Comparison of ENCODE assay signal across 12 cellular contexts in genomic region chr3:52830535-52831258, GRCh38. TPM values are rescaled to one million over a fixed set of nuclear protein-coding genes. Genes with fewer than 3 reads are reported as not detected.
DNase-seq lines count a peak whose midpoint lies in the region; ATAC-seq, FAIRE-seq and TF ChIP-seq lines count a peak whose summit lies in the region.
"Had no signal": no experiment of that assay in that cellular context is flagged by ENCODE, and none has a peak within 500 bp of the region (broad histone marks: within the 10 kb centered on the region; RNA-seq: fewer than 3 reads in every experiment).

Gene ITIH4, minus strand, starts transcription at chr3:52830672. Its CDS starts 30 bp downstream, at chr3:52830642.

- no peak within 1 kb of the TSS for H2AFZ ChIP-seq in neural cell (ENCODE audit: low read depth, low read length)

- DNase-seq in A549 (ENCODE audit: low read depth in 1 of 2, low spot score in 1 of 2) (no peak), H7 (peak; percentile 66), chondrocyte (ENCODE audit: low spot score) (no peak), NCI-H226 (no peak), T-helper 9 cell (no peak)
- no peak for DNase-seq in stimulated activated CD4-positive, alpha-beta T cell treated with anti-CD3 and anti-CD28 coated beads, Interleukin-1b, Interleukin-23, amount 100 ng/mL, for 48 hours
- no peak for DNase-seq in stimulated activated naive CD4-positive, alpha-beta T cell treated with Interleukin-2 at 50 U/mL for 16 hours (lab: John Stamatoyannopoulos, UW)
- DNase-seq: MM.1S; naive thymus-derived CD8-positive, alpha-beta T cell; stimulated activated CD4-positive, alpha-beta T cell treated with anti-CD3 and anti-CD28 coated beads, Interleukin-2, amount 100 ng/mL, for 48 hours had no signal

- H3K27ac ChIP-seq in A549 (peak within 1 kb of the TSS in 1 of 2 experiments; percentile 60; a peak in 3 of 6 replicates), neural cell (ENCODE audit: low read length) (no peak within 1 kb of the TSS)

- TF ChIP-seq EP300 in A549 (IDR thresholded peaks at IDR 0.05) (no peak), neural cell (conservative IDR thresholded peaks at IDR 0.05; ENCODE audit: poor library complexity, severe bottlenecking) (no peak)

- FAIRE-seq in A549 (lab: Jason Lieb, UNC), result no peak
- FAIRE-seq: endometrium had no signal

- no peaks in the 10 kb centered on the region for H3F3A ChIP-seq in neural cell (ENCODE audit: insufficient read depth, low read length, poor library complexity, severe bottlenecking)

- no peak within 1 kb of the TSS for H3K9ac ChIP-seq in neural cell (ENCODE audit: low read length)

- peaks cover 25% of the 10 kb centered on the region for H3K4me1 ChIP-seq in A549

- H3K36me3 ChIP-seq in H7 (replicated peaks; ENCODE audit: control insufficient read depth, insufficient read depth, low read length) (no peaks in the 10 kb centered on the region), neural cell (ENCODE audit: insufficient read depth, low read length) (peaks cover 5% of the 10 kb centered on the region)

- ATAC-seq in A549, result no peak
- ATAC-seq: naive thymus-derived CD8-positive, alpha-beta T cell had no signal

- peak within 1 kb of the TSS; percentile 93 for H3K27ac Mint-ChIP-seq in chondrocyte (ENCODE audit: unreplicated experiment)

- no peaks in the 10 kb centered on the region for H4K20me1 ChIP-seq in neural cell (ENCODE audit: insufficient read depth)

- WGBS in A549 (ENCODE audit: missing lambda C conversion rate), result 82% methylated on average over 12 of the region's 16 CpGs

- peak within 1 kb of the TSS; percentile 48 for H3K4me2 ChIP-seq in A549
- H3K4me2 ChIP-seq in neural cell (ENCODE audit: low read length), result no peak within 1 kb of the TSS

- no peaks in the 10 kb centered on the region for H3K27me3 Mint-ChIP-seq in chondrocyte (ENCODE audit: low read depth)
- H3K27me3 Mint-ChIP-seq: naive thymus-derived CD8-positive, alpha-beta T cell had no signal

- no peaks in the 10 kb centered on the region for H3K79me2 ChIP-seq in neural cell (replicated peaks; ENCODE audit: insufficient read depth, low read length)

- H3K27me3 ChIP-seq in H7 (ENCODE audit: control insufficient read depth, insufficient read depth, low read length) (no peaks in the 10 kb centered on the region), neural cell (ENCODE audit: insufficient read depth, low read depth, low read length) (no peaks in the 10 kb centered on the region)

- peaks cover 50% of the 10 kb centered on the region for H3K4me1 Mint-ChIP-seq in chondrocyte (ENCODE audit: low read depth)

- TF ChIP-seq POLR2A in A549 (IDR thresholded peaks at IDR 0.05; ENCODE audit: low read length), result no peak

- H3K36me3 Mint-ChIP-seq in chondrocyte (ENCODE audit: low read depth), result peaks cover 2% of the 10 kb centered on the region
- H3K36me3 Mint-ChIP-seq: naive thymus-derived CD8-positive, alpha-beta T cell had no signal

- CTCF ChIA-PET in A549 (lab: Yijun Ruan, JAX), result no interaction called here

- no peaks in the 10 kb centered on the region for H3K9me3 Mint-ChIP-seq in chondrocyte (ENCODE audit: low read depth)
- H3K9me3 Mint-ChIP-seq: naive thymus-derived CD8-positive, alpha-beta T cell had no signal

- H3K4me3 ChIP-seq in A549 (no peak within 1 kb of the TSS), H7 (ENCODE audit: insufficient read depth, low read depth, low read length) (no peak within 1 kb of the TSS), neural cell (ENCODE audit: low read length) (no peak within 1 kb of the TSS)

- no peak for TF ChIP-seq RAD21 in A549 (conservative IDR thresholded peaks at IDR 0.05 in 1 of 2, IDR thresholded peaks at IDR 0.05 in 1 of 2)
- TF ChIP-seq RAD21 in neural cell (conservative IDR thresholded peaks at IDR 0.05), result no peak

- no peak for TF ChIP-seq CTCF in A549 (IDR thresholded peaks at IDR 0.05)
- TF ChIP-seq CTCF in chondrocyte (IDR thresholded peaks at IDR 0.05), result no peak
- no peak for TF ChIP-seq CTCF in neural cell (IDR thresholded peaks at IDR 0.05; ENCODE audit: poor library complexity, severe bottlenecking)

- H3K9me2 ChIP-seq in neural cell (ENCODE audit: insufficient read depth, low read length), result no peaks in the 10 kb centered on the region

- H3K4me3 Mint-ChIP-seq in chondrocyte (ENCODE audit: unreplicated experiment), result no peak within 1 kb of the TSS
- H3K4me3 Mint-ChIP-seq: naive thymus-derived CD8-positive, alpha-beta T cell had no signal

- POLR2A ChIA-PET in A549 (lab: Yijun Ruan, JAX), result no interaction called here

- no peaks in the 10 kb centered on the region for H3K9me3 ChIP-seq in A549
- no peaks in the 10 kb centered on the region for H3K9me3 ChIP-seq in neural cell (ENCODE audit: low read length)

TF ChIP-seq in A549, 52 proteins besides CTCF, POLR2A, EP300 and RAD21:
- TF ChIP-seq ZC3H11A (IDR thresholded peaks at IDR 0.05), result no peak
- no peak for TF ChIP-seq PHF8 (IDR thresholded peaks at IDR 0.05; ENCODE audit: borderline replicate concordance, low read depth)
- no peak for TF ChIP-seq EHMT2 (IDR thresholded peaks at IDR 0.05; ENCODE audit: low read depth)
- no peak for TF ChIP-seq MAFK (IDR thresholded peaks at IDR 0.05; ENCODE audit: partially characterized antibody)
- TF ChIP-seq CEBPB (IDR thresholded peaks at IDR 0.05), result no peak
- TF ChIP-seq EHF (CRISPR knock-in tag; IDR thresholded peaks at IDR 0.05), result no peak
- TF ChIP-seq FOSL2 (IDR thresholded peaks at IDR 0.05), result no peak
- TF ChIP-seq FOSL2 (CRISPR knock-in tag; IDR thresholded peaks at IDR 0.05), result no peak
- no peak for TF ChIP-seq FOXS1 (CRISPR knock-in tag; IDR thresholded peaks at IDR 0.05)
- TF ChIP-seq SMC3 (IDR thresholded peaks at IDR 0.05), result no peak
- TF ChIP-seq CBX2 (IDR thresholded peaks at IDR 0.05; ENCODE audit: borderline replicate concordance, low read depth), result no peak
- TF ChIP-seq, protein P1, sequence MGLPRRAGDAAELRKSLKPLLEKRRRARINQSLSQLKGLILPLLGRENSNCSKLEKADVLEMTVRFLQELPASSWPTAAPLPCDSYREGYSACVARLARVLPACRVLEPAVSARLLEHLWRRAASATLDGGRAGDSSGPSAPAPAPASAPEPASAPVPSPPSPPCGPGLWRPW (IDR thresholded peaks at IDR 0.05), result no peak
- TF ChIP-seq NR3C1 (IDR thresholded peaks at IDR 0.05), result no peak
- TF ChIP-seq RFX5 (IDR thresholded peaks at IDR 0.05), result no peak

TF ChIP-seq in neural cell, 6 proteins besides CTCF, POLR2A, EP300 and RAD21:
- TF ChIP-seq EZH2 (IDR thresholded peaks at IDR 0.05; ENCODE audit: borderline replicate concordance, insufficient read depth, low read length, poor library complexity, severe bottlenecking) (no peak), MXI1 (conservative IDR thresholded peaks at IDR 0.05; ENCODE audit: poor library complexity, severe bottlenecking) (no peak), SMC3 (conservative IDR thresholded peaks at IDR 0.05; ENCODE audit: poor library complexity) (no peak), POLR2AphosphoS5 (IDR thresholded peaks at IDR 0.05) (no peak), REST (IDR thresholded peaks at IDR 0.05; ENCODE audit: borderline replicate concordance) (no peak), TAF1 (IDR thresholded peaks at IDR 0.05; ENCODE audit: low read depth) (no peak)

RNA-seq across cellular contexts. Expression of gene ITIH4, which starts in this region (rescaled TPM):
- polyA plus RNA-seq in A549 (2011; rRNA removed), result 0.79 and 0.88 TPM in 2 replicates
- polyA plus RNA-seq in A549 (2012; cell fraction: cytosol; rRNA removed), result 0.69 and 0.82 TPM in 2 replicates
- polyA plus RNA-seq in A549 (2012; cell fraction: nucleus; rRNA removed), result 9.4 and 13.4 TPM in 2 replicates
- 0.79 to 1.3 TPM (median 0.89 TPM) in 3 replicates for polyA plus RNA-seq in A549 (2017; fragmentation: RNase III; extraction: RNeasy Plus Mini Kit Qiagen cat#74134 plus additional on column Dnase treatment)
- polyA minus RNA-seq in A549 (2011; rRNA and poly(A)+ RNA removed), result 0.68 and 2.2 TPM in 2 replicates
- total RNA-seq in H7 (2014; rRNA removed; shearing (Covaris generic)), result 0.14 TPM in 1 of 2 replicates, not detected in the other
- total RNA-seq in chondrocyte, result 5.2 to 8.3 TPM (median 6.3 TPM) in 3 replicates
- 16.3 and 29.5 TPM in 2 replicates for polyA plus RNA-seq in neural cell
- polyA minus RNA-seq in neural cell, result 18.9 and 20.7 TPM in 2 replicates

Comparison
In these comparisons a context has a peak if more than half of its experiments do, and no peak if none do; other contexts are left out.
1. Peak in DNase-seq in H7; RNA of the gene not detected or under 1 TPM.